14 cellular contexts compared by ENCODE assay signal in genomic region chr3:172218350-172219323, GRCh38.
DNase-seq lines count a peak whose midpoint lies in the region; ATAC-seq, FAIRE-seq and TF ChIP-seq lines count a peak whose summit lies in the region.
"Had no signal": no experiment of that assay in that cellular context is flagged by ENCODE, and none has a peak within 500 bp of the region (broad histone marks: within the 10 kb centered on the region; RNA-seq: fewer than 3 reads in every experiment).

No MANE protein-coding gene starts in this region.

- DNase-seq in DMS53 (lab: John Stamatoyannopoulos, UW) (peak; percentile 15), HepG2 (ENCODE audit: low spot score) (no peak), NCI-H2196 treated with DMSO at 0.1 percent for 48 hours (lab: John Stamatoyannopoulos, UW; ENCODE audit: unreplicated experiment) (no peak)
- no peak for DNase-seq in activated CD4-positive, alpha-beta T cell treated with anti-CD3 and anti-CD28 coated beads, Interleukin-2, amount 50 U/mL, for 1 hour
- DNase-seq: activated CD4-positive, CD25-positive, alpha-beta regulatory T cell treated with anti-CD3 and anti-CD28 coated beads, Interleukin-2, amount 50 U/mL, for 72 hours; activated naive CD4-positive, alpha-beta T cell treated with anti-CD3 and anti-CD28 coated beads for 36 hours; SHP77 treated with DMSO at 0.1 percent for 48 hours had no signal

- no peak overlapping the region for H3K4me2 ChIP-seq in HepG2 (ENCODE audit: low read depth, low read length)

- no peaks in the 10 kb centered on the region for H3K27me3 Mint-ChIP-seq in activated T-helper 17 cell treated with anti-CD3 and anti-CD28 coated beads, Interleukin-2, amount 50 U/mL, for 72 hours

- CTCF ChIA-PET in HepG2 (lab: Yijun Ruan, JAX; ENCODE audit: low intra/inter-chr PET ratio, low total read pairs), result no interaction called here

- H3K79me2 ChIP-seq in HepG2 (ENCODE audit: insufficient read depth, low read length), result peaks cover 99% of the 10 kb centered on the region

- 77% methylated on average over 5 of the region's 5 CpGs for WGBS in HepG2 (ENCODE audit: low lambda C conversion rate)

- H3K9me3 ChIP-seq in HepG2 (ENCODE audit: low read length), result no peaks in the 10 kb centered on the region
- H3K9me3 ChIP-seq: BLaER1 treated with 17β-estradiol and CSF1 and Interleukin-3, amounts not matched to agents 10 nM and 100 nM had no signal

- H3K27ac Mint-ChIP-seq in activated T-helper 17 cell treated with anti-CD3 and anti-CD28 coated beads, Interleukin-2, amount 50 U/mL, for 72 hours, result no peak overlapping the region
- H3K27ac Mint-ChIP-seq: activated naive CD4-positive, alpha-beta T cell treated with anti-CD3 and anti-CD28 coated beads for 36 hours had no signal

- peaks cover 100% of the 10 kb centered on the region for H4K20me1 ChIP-seq in HepG2 (ENCODE audit: insufficient read depth, low read length)

- H3K4me3 ChIP-seq in HepG2 (replicated peaks in 1 of 3; ENCODE audit: insufficient read depth in 1 of 3, low read depth in 2 of 3, low read length in 3 of 3), result no peak overlapping the region
- H3K4me3 ChIP-seq: BLaER1 treated with 17β-estradiol and CSF1 and Interleukin-3, amounts not matched to agents 10 nM and 100 nM had no signal

- no peak overlapping the region for H3K27ac ChIP-seq in HepG2 (ENCODE audit: extremely low read length, insufficient read depth, low read length)
- H3K27ac ChIP-seq: BLaER1 treated with 17β-estradiol and CSF1 and Interleukin-3, amounts not matched to agents 10 nM and 100 nM; parathyroid adenoma had no signal

- TF ChIP-seq EP300 in HepG2 (IDR thresholded peaks at IDR 0.05; ENCODE audit: low read depth in 2 of 2, low read length in 2 of 2) (no peak), HepG2 (CRISPR knock-in tag; IDR thresholded peaks at IDR 0.05; ENCODE audit: borderline replicate concordance) (no peak)

- no peak for FAIRE-seq in HepG2 (lab: Jason Lieb, UNC)

- H3K4me1 Mint-ChIP-seq in activated T-helper 17 cell treated with anti-CD3 and anti-CD28 coated beads, Interleukin-2, amount 50 U/mL, for 72 hours, result peaks cover 4% of the 10 kb centered on the region

- H2AFZ ChIP-seq in HepG2 (ENCODE audit: low read length), result no peak overlapping the region
- H2AFZ ChIP-seq: parathyroid adenoma had no signal

- intact Hi-C loops in HepG2 (cut with micrococcal nuclease; ENCODE audit: unreplicated experiment), result no loop called here

- in situ Hi-C loops in HepG2 (cut with HindIII; ENCODE audit: extremely low pct_ligation_motif_present, low pct_unique_long_range_greater_than_20kb), result no loop called here

- POLR2A ChIA-PET in HepG2 (lab: Yijun Ruan, JAX), result no interaction called here

- H3K9ac ChIP-seq in HepG2 (ENCODE audit: insufficient read depth, low read depth, low read length), result no peak overlapping the region
- H3K9ac ChIP-seq: BLaER1 treated with 17β-estradiol and CSF1 and Interleukin-3, amounts not matched to agents 10 nM and 100 nM; parathyroid adenoma had no signal

- no peak overlapping the region for H3K4me3 Mint-ChIP-seq in activated T-helper 17 cell treated with anti-CD3 and anti-CD28 coated beads, Interleukin-2, amount 50 U/mL, for 72 hours
- H3K4me3 Mint-ChIP-seq: activated naive CD4-positive, alpha-beta T cell treated with anti-CD3 and anti-CD28 coated beads for 36 hours had no signal

- peak; percentile 24 to 45; a peak in 1 of 4 replicates for TF ChIP-seq POLR2A in HepG2 (IDR thresholded peaks at IDR 0.05; ENCODE audit: insufficient read depth in 1 of 2, low read depth in 2 of 2, low read length in 2 of 2)

- peaks cover 100% of the 10 kb centered on the region for H3K4me1 ChIP-seq in HepG2 (ENCODE audit: insufficient read depth, low read length)

- H3K36me3 ChIP-seq in HepG2 (replicated peaks in 1 of 2; ENCODE audit: control insufficient read depth in 1 of 2, insufficient read depth in 2 of 2, low read length in 2 of 2), result peaks cover 12 to 27% of the 10 kb centered on the region in 2 experiments; a peak in 4 of 5 replicates

- no peaks in the 10 kb centered on the region for H3K36me3 Mint-ChIP-seq in activated T-helper 17 cell treated with anti-CD3 and anti-CD28 coated beads, Interleukin-2, amount 50 U/mL, for 72 hours (ENCODE audit: low read depth)

- no peaks in the 10 kb centered on the region for H3K27me3 ChIP-seq in HepG2 (ENCODE audit: control insufficient read depth in 1 of 2, insufficient read depth in 2 of 2, low read length in 2 of 2)
- H3K27me3 ChIP-seq: BLaER1 treated with 17β-estradiol and CSF1 and Interleukin-3, amounts not matched to agents 10 nM and 100 nM had no signal

- ATAC-seq in GM21529 (IDR thresholded peaks at IDR 0.05; ENCODE audit: unreplicated experiment), result peak; percentile 78
- ATAC-seq in activated T-helper 17 cell treated with anti-CD3 and anti-CD28 coated beads, Interleukin-2, amount 50 U/mL, for 72 hours (replicated peaks), result peak; percentile 72
- no peak for ATAC-seq in HepG2
- no peak for ATAC-seq in HG03571 (IDR thresholded peaks at IDR 0.05; ENCODE audit: unreplicated experiment)
- ATAC-seq in GM19397 (IDR thresholded peaks at IDR 0.05; ENCODE audit: unreplicated experiment), result no peak
- ATAC-seq: HCT116 had no signal

- no peaks in the 10 kb centered on the region for H3K9me3 Mint-ChIP-seq in activated T-helper 17 cell treated with anti-CD3 and anti-CD28 coated beads, Interleukin-2, amount 50 U/mL, for 72 hours
- H3K9me3 Mint-ChIP-seq: activated naive CD4-positive, alpha-beta T cell treated with anti-CD3 and anti-CD28 coated beads for 36 hours had no signal

- TF ChIP-seq RAD21 in HepG2 (CRISPR knock-in tag; IDR thresholded peaks at IDR 0.05), result no peak

- TSS peak; percentile 1 for BruUV-seq in HepG2 (replicated peaks; lab: Mats Ljungman, UMichigan)

- TF ChIP-seq CTCF in HepG2 (CRISPR knock-in tag; IDR thresholded peaks at IDR 0.05), result no peak

TF ChIP-seq in HepG2, 621 proteins besides CTCF, POLR2A, EP300 and RAD21 (continues in another document):
- no peak for TF ChIP-seq HBP1 (CRISPR knock-in tag; IDR thresholded peaks at IDR 0.05; ENCODE audit: low read depth)
- TF ChIP-seq MXD4 (CRISPR knock-in tag; IDR thresholded peaks at IDR 0.05), result no peak
- no peak for TF ChIP-seq FOSL2 (CRISPR knock-in tag; IDR thresholded peaks at IDR 0.05)
- TF ChIP-seq ZNF839 (CRISPR knock-in tag; IDR thresholded peaks at IDR 0.05; ENCODE audit: borderline replicate concordance), result no peak
- no peak for TF ChIP-seq AKAP8 (CRISPR knock-in tag; IDR thresholded peaks at IDR 0.05)
- no peak for TF ChIP-seq SOX6 (IDR thresholded peaks at IDR 0.05)
- TF ChIP-seq SOX6 (CRISPR knock-in tag; IDR thresholded peaks at IDR 0.05), result 0 out of 2 replicates have a peak, but pooled peaks have one; percentile 27
- TF ChIP-seq ZNF580 (CRISPR knock-in tag; IDR thresholded peaks at IDR 0.05; ENCODE audit: borderline replicate concordance, low read depth), result no peak
- TF ChIP-seq ZNF253 (CRISPR knock-in tag; IDR thresholded peaks at IDR 0.05; ENCODE audit: borderline replicate concordance), result no peak
- no peak for TF ChIP-seq SAP130 (CRISPR knock-in tag; IDR thresholded peaks at IDR 0.05; ENCODE audit: low read depth)
- no peak for TF ChIP-seq CSRNP2 (CRISPR knock-in tag; conservative IDR thresholded peaks at IDR 0.05; ENCODE audit: low read depth)
- TF ChIP-seq ZFP90 (CRISPR knock-in tag; IDR thresholded peaks at IDR 0.05; ENCODE audit: borderline replicate concordance), result no peak

Comparison
In these comparisons a context has a peak if more than half of its experiments do, and no peak if none do; other contexts are left out.
1. ATAC-seq: peak in GM21529 (single experiment) and activated T-helper 17 cell treated with anti-CD3 and anti-CD28 coated beads, Interleukin-2, amount 50 U/mL, for 72 hours (single experiment); none in HepG2 (single experiment), HG03571 (single experiment) and GM19397 (single experiment).